In the genomic region with DNA sequence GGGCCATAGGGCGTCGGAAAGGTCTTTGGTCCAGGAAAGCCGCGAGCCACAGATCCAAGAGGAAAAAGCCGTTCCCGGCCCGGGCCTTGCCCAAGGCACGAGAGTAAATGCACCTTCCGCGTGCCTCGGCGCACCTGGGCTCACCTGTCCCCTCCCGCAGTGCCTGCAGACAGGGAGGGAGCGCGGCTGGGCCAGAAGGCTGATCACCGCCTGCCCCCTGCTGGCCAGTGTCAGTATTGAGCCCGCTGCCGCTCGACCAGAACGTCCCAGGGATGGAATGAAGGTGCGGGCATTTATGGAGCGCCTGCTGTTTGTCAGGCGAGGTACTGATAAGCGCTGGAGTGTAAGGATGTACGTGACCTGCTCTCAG, we compare ENCODE assay signal across 8 cellular contexts.
DNase-seq lines count a peak whose midpoint lies in the region; ATAC-seq and TF ChIP-seq lines count a peak whose summit lies in the region.

No MANE protein-coding gene starts in this region.

- DNase-seq in NCI-H345 treated with DMSO at 0.1 percent for 48 hours (lab: John Stamatoyannopoulos, UW; ENCODE audit: unreplicated experiment) = peak; percentile 72
- peak; percentile 91 for DNase-seq in activated CD4-positive, alpha-beta T cell treated with anti-CD3 and anti-CD28 coated beads for 48 hours
- DNase-seq in coronary artery (ENCODE audit: low spot score) = peak; percentile 84
- DNase-seq in stimulated activated CD4-positive, alpha-beta T cell treated with anti-CD3 and anti-CD28 coated beads, Interleukin-1b, Interleukin-23, amount 100 ng/mL, for 24 hours (ENCODE audit: low read depth in 4 of 4, low spot score in 1 of 4) = peak; percentile 70 to 86 (median 76)

- peak; percentile 65 for ATAC-seq in HG03175 (IDR thresholded peaks at IDR 0.05; ENCODE audit: unreplicated experiment)
- ATAC-seq in GM21390 (IDR thresholded peaks at IDR 0.05; ENCODE audit: unreplicated experiment) = no peak

- TF ChIP-seq CTCF in GM12874 (IDR thresholded peaks at IDR 0.05; ENCODE audit: insufficient read depth, low read depth, low read length) (peak; percentile 95), coronary artery (IDR thresholded peaks at IDR 0.05) (peak; percentile 92)

- H3K4me3 ChIP-seq in coronary artery = peak overlapping the region; percentile 63

- peak overlapping the region; percentile 67 to 77 for H3K27ac ChIP-seq in coronary artery
- peak overlapping the region; percentile 21 for H3K27ac ChIP-seq in layer of hippocampus (ENCODE audit: low read depth, low read length)

- H3K27me3 ChIP-seq in layer of hippocampus (ENCODE audit: control insufficient read depth, insufficient read depth, low read length) = no peaks in the 10 kb centered on the region
